In the genomic region with DNA sequence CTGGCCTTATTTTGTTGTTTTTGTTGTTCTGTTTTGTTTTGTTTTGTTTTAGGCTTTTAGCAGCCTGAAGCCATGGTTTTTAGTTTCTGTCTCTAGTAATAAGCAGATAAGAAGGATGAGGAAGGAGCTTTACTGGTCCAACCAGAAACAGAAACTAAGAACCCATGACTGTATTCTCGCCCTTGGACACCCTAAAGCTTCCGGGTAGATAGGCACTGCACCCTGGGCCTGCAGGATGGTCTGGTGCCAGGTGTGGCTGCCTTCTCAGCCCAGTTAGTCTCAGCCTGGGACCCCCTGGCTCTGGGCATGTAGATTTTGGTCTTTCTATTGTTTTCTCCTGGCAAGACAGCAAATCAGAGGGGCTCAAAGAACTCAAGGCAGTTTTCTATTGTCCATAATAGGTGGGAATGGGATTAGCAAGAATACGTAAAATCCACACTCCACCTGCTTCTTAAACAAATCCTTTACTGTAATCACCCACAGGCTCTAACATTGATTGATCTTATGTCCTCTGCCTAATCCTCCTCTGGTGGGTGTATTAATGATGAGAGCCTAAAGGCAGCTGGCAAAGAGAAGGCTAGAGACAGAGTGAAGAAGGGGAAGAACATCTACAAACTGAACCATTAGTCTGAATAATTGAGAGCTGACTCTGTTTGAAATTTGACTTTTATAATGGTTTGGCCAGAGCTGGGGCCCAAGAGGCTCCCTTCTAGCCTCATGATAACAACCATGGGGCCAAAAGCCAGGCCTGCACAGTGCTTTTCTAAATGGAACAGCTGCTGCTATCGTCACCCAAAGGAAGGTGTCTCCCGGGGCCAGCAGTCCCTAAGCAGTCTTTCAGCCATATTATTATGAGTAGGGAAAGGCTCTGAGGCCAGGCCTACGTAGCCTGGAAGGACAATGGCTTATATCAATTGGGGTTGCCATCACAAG, we compare ENCODE assay signal across 18 cellular contexts.
"Had no signal": no experiment of that assay in that cellular context is flagged by ENCODE, and none has a peak within 500 bp of the region (broad histone marks: within the 10 kb centered on the region; RNA-seq: fewer than 3 reads in every experiment).

No MANE protein-coding gene starts in this region.

- DNase-seq: activated CD4-positive, alpha-beta T cell treated with anti-CD3 and anti-CD28 coated beads for 48 hours; activated gamma-delta T cell treated with Interleukin-2 at 50 U/mL for 16 hours; amygdala; dermis blood vessel endothelial cell; effector memory CD8-positive, alpha-beta T cell; left ventricle myocardium inferior; mesendoderm; stimulated activated CD4-positive, alpha-beta T cell treated with anti-CD3 and anti-CD28 coated beads, Interleukin-4, amount 100 ng/mL, for 24 hours; stimulated activated naive CD4-positive, alpha-beta T cell treated with Interleukin-2 at 50 U/mL for 16 hours; substantia nigra; T-helper 17 cell; trophoblast cell had no signal

- H3K27me3 Mint-ChIP-seq: activated naive CD8-positive, alpha-beta T cell; brain; T-helper 17 cell had no signal

- H3K36me3 ChIP-seq: gastroesophageal sphincter, left ventricle myocardium inferior had no signal

- H3K27ac ChIP-seq: epithelial cell of prostate, gastroesophageal sphincter, left ventricle myocardium inferior had no signal

- H3K27ac Mint-ChIP-seq: activated naive CD8-positive, alpha-beta T cell; natural killer cell treated with Interleukin-12 subunit alpha and Interleukin-12 subunit beta and Interleukin-15 and Interleukin-18, amount 100 ng/mL, for 72 hours; T-helper 17 cell; WTC11 had no signal

- H3K4me3 Mint-ChIP-seq: activated naive CD8-positive, alpha-beta T cell; brain; effector memory CD8-positive, alpha-beta T cell; natural killer cell treated with Interleukin-12 subunit alpha and Interleukin-12 subunit beta and Interleukin-15 and Interleukin-18, amount 100 ng/mL, for 72 hours; T-helper 17 cell; WTC11 had no signal

- H3K4me1 ChIP-seq: gastroesophageal sphincter had no signal

- H3K36me3 Mint-ChIP-seq: activated naive CD8-positive, alpha-beta T cell; brain; natural killer cell treated with Interleukin-12 subunit alpha and Interleukin-12 subunit beta and Interleukin-15 and Interleukin-18, amount 100 ng/mL, for 72 hours; WTC11 had no signal

- H3K4me3 ChIP-seq: gastroesophageal sphincter, left ventricle myocardium inferior had no signal

- H3K9me3 Mint-ChIP-seq: brain; effector memory CD8-positive, alpha-beta T cell; natural killer cell treated with Interleukin-12 subunit alpha and Interleukin-12 subunit beta and Interleukin-15 and Interleukin-18, amount 100 ng/mL, for 72 hours; WTC11 had no signal

- H3K27me3 ChIP-seq: gastroesophageal sphincter had no signal

- H3K9me3 ChIP-seq: gastroesophageal sphincter, left ventricle myocardium inferior had no signal

- ATAC-seq: effector memory CD8-positive, alpha-beta T cell; gastroesophageal sphincter; natural killer cell treated with Interleukin-12 subunit alpha and Interleukin-12 subunit beta and Interleukin-15 and Interleukin-18, amount 100 ng/mL, for 72 hours; T-helper 17 cell; WTC11 had no signal
